In the genomic region with DNA sequence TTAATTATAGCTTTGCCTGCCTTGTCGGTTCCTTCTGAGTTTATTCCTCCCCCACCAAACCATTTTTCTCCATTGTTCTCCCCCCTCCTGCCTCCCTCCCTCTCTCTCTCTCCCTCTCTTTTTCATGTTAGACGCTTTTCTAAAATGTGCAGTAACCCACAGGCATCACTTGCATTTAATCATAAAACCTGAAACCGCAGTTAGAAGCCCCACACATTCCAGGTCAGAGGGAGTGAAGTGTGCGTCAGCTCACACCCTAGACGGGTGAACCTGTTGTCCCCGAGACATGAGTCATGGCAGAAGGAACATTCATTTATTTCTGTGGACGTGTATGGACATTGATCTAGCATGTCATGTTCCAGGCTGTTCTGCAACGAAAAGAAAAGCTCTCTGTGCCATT, we compare ENCODE assay signal across 19 cellular contexts. TPM values are rescaled to one million over a fixed set of nuclear protein-coding genes. Genes with fewer than 3 reads are reported as not detected.
DNase-seq lines count a peak whose midpoint lies in the region.
"Had no signal": no experiment of that assay in that cellular context is flagged by ENCODE, and none has a peak within 500 bp of the region (broad histone marks: within the 10 kb centered on the region; RNA-seq: fewer than 3 reads in every experiment).

No MANE protein-coding gene starts in this region.

- no peaks in the 10 kb centered on the region for H3K79me2 ChIP-seq in Karpas-422 (ENCODE audit: low read length)

- peak; percentile 83 for DNase-seq in Daoy (ENCODE audit: low read depth)
- DNase-seq in LHCN-M2 (ENCODE audit: low read depth): peak; percentile 80
- DNase-seq in myocyte (ENCODE audit: low read depth): peak; percentile 76
- DNase-seq in NCI-H526 (lab: John Stamatoyannopoulos, UW): no peak
- DNase-seq in anterior cingulate cortex (lab: John Stamatoyannopoulos, UW): no peak
- no peak for DNase-seq in Karpas-422
- no peak for DNase-seq in NCI-H510A treated with DMSO at 0.1 percent for 48 hours (lab: John Stamatoyannopoulos, UW)
- DNase-seq: activated T-cell treated with anti-CD3 and anti-CD28 coated beads, Interleukin-2, amount 50 U/mL, for 4 hours; AML-193; dermis blood vessel endothelial cell; DMS153; gastrocnemius medialis; NCI-H1105 treated with DMSO at 0.1 percent for 48 hours; NCI-H446; OCI-M1; stimulated activated CD4-positive, alpha-beta T cell treated with anti-CD3 and anti-CD28 coated beads, Interleukin-1b, Interleukin-23, amount 100 ng/mL, for 48 hours; thyroid gland had no signal

- H2AFZ ChIP-seq in Karpas-422 (ENCODE audit: low read length): no peak overlapping the region

- H3K27ac ChIP-seq in duodenal mucosa (ENCODE audit: low read depth, low read length): peak overlapping the region; percentile 4
- H3K27ac ChIP-seq in Karpas-422 (ENCODE audit: low read length): no peak overlapping the region
- H3K27ac ChIP-seq: gastrocnemius medialis, thyroid gland had no signal

- H3K9me2 ChIP-seq in Karpas-422 (replicated peaks; ENCODE audit: insufficient read depth, low read length): no peaks in the 10 kb centered on the region

- H3K4me2 ChIP-seq in Karpas-422 (ENCODE audit: low read depth, low read length, poor library complexity, severe bottlenecking): no peak overlapping the region

- H3K27me3 ChIP-seq in duodenal mucosa (ENCODE audit: control insufficient read depth in 1 of 2, insufficient read depth in 2 of 2, low read length in 2 of 2) (peaks cover 27 to 41% of the 10 kb centered on the region in 2 donors), Karpas-422 (ENCODE audit: low read length) (no peaks in the 10 kb centered on the region)

- H3K4me3 ChIP-seq in duodenal mucosa (ENCODE audit: low read depth in 1 of 2, low read length in 2 of 2) (no peak overlapping the region), Karpas-422 (ENCODE audit: low read length) (no peak overlapping the region)
- H3K4me3 ChIP-seq: gastrocnemius medialis, thyroid gland had no signal

- no peaks in the 10 kb centered on the region for H3K36me3 ChIP-seq in duodenal mucosa (ENCODE audit: control insufficient read depth in 1 of 2, insufficient read depth in 2 of 2, low read length in 2 of 2)
- H3K36me3 ChIP-seq in Karpas-422 (ENCODE audit: insufficient read depth, low read length): no peaks in the 10 kb centered on the region
- H3K36me3 ChIP-seq: gastrocnemius medialis, thyroid gland had no signal

- H3K9ac ChIP-seq in duodenal mucosa (ENCODE audit: low read depth in 1 of 2, low read length in 2 of 2) (no peak overlapping the region), Karpas-422 (ENCODE audit: low read length) (no peak overlapping the region)

- H4K20me1 ChIP-seq in Karpas-422 (ENCODE audit: insufficient read depth, low read depth, low read length): no peaks in the 10 kb centered on the region

- no peaks in the 10 kb centered on the region for H3K4me1 ChIP-seq in duodenal mucosa (ENCODE audit: control insufficient read depth in 1 of 2, insufficient read depth in 2 of 2, low read length in 2 of 2)
- no peaks in the 10 kb centered on the region for H3K4me1 ChIP-seq in Karpas-422 (ENCODE audit: low read length)
- H3K4me1 ChIP-seq: gastrocnemius medialis had no signal

- H3K9me3 ChIP-seq in duodenal mucosa (ENCODE audit: control insufficient read depth in 1 of 2, low read length in 2 of 2): peaks cover 6 to 16% of the 10 kb centered on the region in 2 donors
- no peaks in the 10 kb centered on the region for H3K9me3 ChIP-seq in Karpas-422 (ENCODE audit: low read length)
- H3K9me3 ChIP-seq: thyroid gland had no signal

RNA-seq across cellular contexts. Expression of gene ONECUT3, which starts 19.9 kb away (rescaled TPM):
- not detected in 2 replicates for total RNA-seq in Daoy (2014; rRNA removed; shearing (Covaris generic))
- total RNA-seq in LHCN-M2 (2014; rRNA removed) (0.06 TPM in 1 of 2 replicates, not detected in the other), myocyte (not detected in 2 replicates)
- polyA plus RNA-seq in LHCN-M2 (2012): not detected
- polyA plus RNA-seq in myocyte (2012): not detected
- total RNA-seq in Karpas-422 (2014; rRNA removed; shearing (Covaris generic); ENCODE audit: low replicate concordance): not detected in 2 replicates
- total RNA-seq: activated T-cell treated with anti-CD3 and anti-CD28 coated beads, Interleukin-2, amount 50 U/mL, for 4 hours; dermis blood vessel endothelial cell; gastrocnemius medialis; thyroid gland had no signal
- polyA plus RNA-seq: adipose tissue had no signal

RNA-seq across cellular contexts. Expression of gene ATP8B3, which starts 38.9 kb away (rescaled TPM):
- 1.8 TPM in 1 of 2 replicates, not detected in the other for total RNA-seq in Daoy (2014; rRNA removed; shearing (Covaris generic))
- 4.9 and 6.5 TPM in 2 replicates for total RNA-seq in LHCN-M2 (2014; rRNA removed)
- polyA plus RNA-seq in LHCN-M2 (2012): 4.6 TPM
- total RNA-seq in myocyte: 0.48 and 1.1 TPM in 2 replicates
- 2.0 TPM for polyA plus RNA-seq in myocyte (2012)
- total RNA-seq in Karpas-422 (2014; rRNA removed; shearing (Covaris generic); ENCODE audit: low replicate concordance): 1.0 and 6.0 TPM in 2 replicates

Comparison
In these comparisons a context has a peak if more than half of its experiments do, and no peak if none do; other contexts are left out.
1. DNase-seq: peak in Daoy (single experiment), LHCN-M2 (single experiment) and myocyte (single experiment); none in NCI-H526 (0 of 2), anterior cingulate cortex (0 of 58), Karpas-422 (single experiment) and NCI-H510A treated with DMSO at 0.1 percent for 48 hours (single experiment).